8 cellular contexts compared by ENCODE assay signal in the genomic region with DNA sequence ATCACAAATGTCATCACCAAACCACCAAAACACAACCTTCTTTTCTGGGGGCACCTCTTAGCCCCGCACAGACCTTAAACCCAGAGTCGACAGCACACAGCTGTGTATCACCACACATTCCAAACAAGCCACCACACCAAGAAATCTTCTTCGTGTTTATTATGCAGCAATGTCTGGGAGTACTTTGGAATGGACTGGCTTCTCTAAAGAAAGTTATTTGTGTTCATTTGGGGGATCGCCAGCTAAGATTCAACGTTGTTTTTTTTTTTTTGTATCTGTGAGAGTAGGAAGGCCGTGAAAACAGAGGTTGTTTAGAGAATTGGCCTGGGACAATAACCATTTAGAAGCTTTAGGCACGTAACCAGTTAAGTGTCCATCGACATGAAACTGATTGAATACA. TPM values are rescaled to one million over a fixed set of nuclear protein-coding genes. Genes with fewer than 3 reads are reported as not detected.
DNase-seq lines count a peak whose midpoint lies in the region; ATAC-seq and TF ChIP-seq lines count a peak whose summit lies in the region.

No MANE protein-coding gene starts in this region.

- DNase-seq in coronary artery (ENCODE audit: low spot score) (no peak), KG1 (lab: John Stamatoyannopoulos, UW) (no peak), DMS53 treated with DMSO at 0.1 percent for 48 hours (lab: John Stamatoyannopoulos, UW; ENCODE audit: unreplicated experiment) (no peak)
- DNase-seq in effector CD8-positive, alpha-beta T cell (lab: John Stamatoyannopoulos, UW): no peak

- H3K4me3 ChIP-seq in BLaER1 treated with 17β-estradiol and CSF1 and Interleukin-3, amounts not matched to agents 10 nM and 100 nM: no peak overlapping the region
- peak overlapping the region; percentile 54 for H3K4me3 ChIP-seq in HUES64 (ENCODE audit: low read length)
- no peak overlapping the region for H3K4me3 ChIP-seq in coronary artery
- H3K4me3 ChIP-seq in neuron (ENCODE audit: low read length): peak overlapping the region; percentile 71

- H3K36me3 ChIP-seq in BLaER1 treated with 17β-estradiol and CSF1 and Interleukin-3, amounts not matched to agents 10 nM and 100 nM: peaks cover 5 to 20% (median 11%) of the 10 kb centered on the region in 11 experiments; a peak in 19 of 22 replicates
- H3K36me3 ChIP-seq in HUES64 (ENCODE audit: insufficient read depth, low read length) (peaks cover 20% of the 10 kb centered on the region), neuron (ENCODE audit: insufficient read depth, low read length) (peaks cover 2% of the 10 kb centered on the region)

- no peak for ATAC-seq in GM19467 (IDR thresholded peaks at IDR 0.05; ENCODE audit: unreplicated experiment)

- 44% methylated on average over 8 of the region's 8 CpGs for WGBS in HUES64

- H3K9me3 ChIP-seq in BLaER1 treated with 17β-estradiol and CSF1 and Interleukin-3, amounts not matched to agents 10 nM and 100 nM (replicated peaks in 1 of 11): peaks cover 0 to 6% (median 0%) of the 10 kb centered on the region in 11 experiments; a peak in 2 of 22 replicates
- H3K9me3 ChIP-seq in HUES64 (ENCODE audit: insufficient read depth, low read depth, low read length): no peaks in the 10 kb centered on the region
- H3K9me3 ChIP-seq in neuron (ENCODE audit: low read length): no peaks in the 10 kb centered on the region

- peak overlapping the region in 7 of 11 experiments; percentile 50 to 68 (median 63); a peak in 14 of 22 replicates for H3K4me2 ChIP-seq in BLaER1 treated with 17β-estradiol and CSF1 and Interleukin-3, amounts not matched to agents 10 nM and 100 nM

- peaks cover 11 to 34% (median 31%) of the 10 kb centered on the region in 10 experiments for H3K4me1 ChIP-seq in BLaER1 treated with 17β-estradiol and CSF1 and Interleukin-3, amounts not matched to agents 10 nM and 100 nM
- H3K4me1 ChIP-seq in HUES64 (ENCODE audit: insufficient read depth, low read length) (peaks cover 26% of the 10 kb centered on the region), neuron (ENCODE audit: insufficient read depth, low read length) (peaks cover 15% of the 10 kb centered on the region)

- no peak for TF ChIP-seq CTCF in coronary artery (IDR thresholded peaks at IDR 0.05)

- no peaks in the 10 kb centered on the region for H4K20me1 ChIP-seq in BLaER1 treated with 17β-estradiol and CSF1 and Interleukin-3, amounts not matched to agents 10 nM and 100 nM

- 0 out of 22 replicates have a peak overlapping the region, but pooled peaks of 1 of the 11 experiments have one; percentile 16 for H3K9ac ChIP-seq in BLaER1 treated with 17β-estradiol and CSF1 and Interleukin-3, amounts not matched to agents 10 nM and 100 nM
- peak overlapping the region; percentile 67 for H3K9ac ChIP-seq in HUES64 (ENCODE audit: low read depth, low read length)

- H3K27me3 ChIP-seq in BLaER1 treated with 17β-estradiol and CSF1 and Interleukin-3, amounts not matched to agents 10 nM and 100 nM: no peaks in the 10 kb centered on the region
- H3K27me3 ChIP-seq in HUES64 (ENCODE audit: insufficient read depth, low read length): no peaks in the 10 kb centered on the region
- no peaks in the 10 kb centered on the region for H3K27me3 ChIP-seq in neuron (ENCODE audit: insufficient read depth, low read length)

- peak overlapping the region; percentile 18 for H2AFZ ChIP-seq in neuron (ENCODE audit: low read depth, low read length)

- H3K27ac ChIP-seq in BLaER1 treated with 17β-estradiol and CSF1 and Interleukin-3, amounts not matched to agents 10 nM and 100 nM: no peak overlapping the region
- H3K27ac ChIP-seq in HUES64 (ENCODE audit: low read depth, low read length): peak overlapping the region; percentile 95
- peak overlapping the region; percentile 89 to 91 for H3K27ac ChIP-seq in coronary artery

RNA-seq across cellular contexts. Expression of gene MTA3, which starts 1.0 kb away (rescaled TPM):
- polyA plus RNA-seq in HUES64 (2013, experiment 1 of 2): 106 TPM
- polyA plus RNA-seq in HUES64 (2013, experiment 2 of 2): 111 TPM

Comparison
In these comparisons a context has a peak if more than half of its experiments do, and no peak if none do; other contexts are left out.
1. H3K27ac ChIP-seq: peak in HUES64 (single experiment) and coronary artery (2 of 2); none in BLaER1 treated with 17β-estradiol and CSF1 and Interleukin-3, amounts not matched to agents 10 nM and 100 nM (0 of 11).
2. H3K4me3 ChIP-seq: peak in HUES64 (single experiment) and neuron (single experiment); none in BLaER1 treated with 17β-estradiol and CSF1 and Interleukin-3, amounts not matched to agents 10 nM and 100 nM (0 of 10) and coronary artery (single experiment).